ENCODE assay signal across 8 cellular contexts in genomic region chr19:1324792-1325567, GRCh38. TPM values are rescaled to one million over a fixed set of nuclear protein-coding genes. Genes with fewer than 3 reads are reported as not detected.
DNase-seq lines count a peak whose midpoint lies in the region; FAIRE-seq and TF ChIP-seq lines count a peak whose summit lies in the region.

No MANE protein-coding gene starts in this region.

- CTCF ChIA-PET in GM10248 (lab: Yijun Ruan, JAX) = interaction anchor here (1.3 kb wide), 1 partner anchor 11 kb away, joined by 3 read pairs; no protein-coding TSS in a partner anchor

- H3K27me3 ChIP-seq in astrocyte (ENCODE audit: insufficient read depth, low read length) = peaks cover under 1% of the 10 kb centered on the region

- H3K9ac ChIP-seq in astrocyte (ENCODE audit: low read length) = peak overlapping the region; percentile 73

- H3K4me3 Mint-ChIP-seq in astrocyte (ENCODE audit: unreplicated experiment) = no peak overlapping the region

- peak overlapping the region; percentile 3 for H3K27ac ChIP-seq in astrocyte (ENCODE audit: low read depth, low read length)

- H3K4me2 ChIP-seq in astrocyte (ENCODE audit: low read length) = peak overlapping the region; percentile 78

- H3K27ac Mint-ChIP-seq in astrocyte (ENCODE audit: unreplicated experiment) = peak overlapping the region; percentile 66

- no peaks in the 10 kb centered on the region for H3K36me3 Mint-ChIP-seq in astrocyte (ENCODE audit: low read depth, unreplicated experiment)

- no peaks in the 10 kb centered on the region for H4K20me1 ChIP-seq in astrocyte (ENCODE audit: insufficient read depth, low read length)

- no peaks in the 10 kb centered on the region for H3K36me3 ChIP-seq in astrocyte (ENCODE audit: insufficient read depth, low read length)

- H3K9me3 Mint-ChIP-seq in astrocyte (ENCODE audit: unreplicated experiment) = peaks cover 2% of the 10 kb centered on the region

- FAIRE-seq in astrocyte (lab: Jason Lieb, UNC) = no peak

- peak overlapping the region; percentile 78 for H2AFZ ChIP-seq in astrocyte (ENCODE audit: low read depth, low read length)

- TF ChIP-seq CTCF in GM10248 (IDR thresholded peaks at IDR 0.05; ENCODE audit: control extremely low read depth, extremely low read depth, low read depth, missing control alignments) (no peak), astrocyte (IDR thresholded peaks at IDR 0.05; ENCODE audit: insufficient read depth, low read depth, low read length) (no peak)

- H3K4me1 ChIP-seq in astrocyte (ENCODE audit: insufficient read depth, low read length) = peaks cover 13% of the 10 kb centered on the region

- H3K4me1 Mint-ChIP-seq in astrocyte (ENCODE audit: low read depth, unreplicated experiment) = no peaks in the 10 kb centered on the region

- peak overlapping the region; percentile 51 for H3K4me3 ChIP-seq in astrocyte (ENCODE audit: insufficient read depth, low read depth, low read length)
- peak overlapping the region; percentile 47 for H3K4me3 ChIP-seq in skeletal muscle cell (ENCODE audit: low read depth, low read length)

- peak; percentile 36 for DNase-seq in GM10248 (ENCODE audit: extremely low spot score)
- DNase-seq in NCI-H2227 (lab: John Stamatoyannopoulos, UW; ENCODE audit: unreplicated experiment) = peak; percentile 87
- peak; percentile 57 for DNase-seq in astrocyte (ENCODE audit: low read depth)
- peak; percentile 88 for DNase-seq in hepatic stellate cell (ENCODE audit: low spot score)
- DNase-seq in skeletal muscle cell (ENCODE audit: low read depth) = peak; percentile 31
- no peak for DNase-seq in SIG-M5 treated with dmso at 0.1 percent for 504 hours (lab: John Stamatoyannopoulos, UW; ENCODE audit: unreplicated experiment)
- no peak for DNase-seq in cortex of kidney (lab: John Stamatoyannopoulos, UW)
- no peak for DNase-seq in NCI-H510A treated with DMSO at 0.1 percent for 48 hours (lab: John Stamatoyannopoulos, UW)

- no peaks in the 10 kb centered on the region for H3K79me2 ChIP-seq in astrocyte (ENCODE audit: insufficient read depth, low read length)

- H3K9me3 ChIP-seq in astrocyte (ENCODE audit: insufficient read depth, low read depth, low read length) = no peaks in the 10 kb centered on the region

- peaks cover 6% of the 10 kb centered on the region for H3K27me3 Mint-ChIP-seq in astrocyte (ENCODE audit: low read depth, unreplicated experiment)

- POLR2A ChIA-PET in GM10248 (lab: Yijun Ruan, JAX) = no interaction called here

RNA-seq across cellular contexts. Expression of gene EFNA2, which starts 39.3 kb away (rescaled TPM):
- total RNA-seq in astrocyte = 7.0 and 8.4 TPM in 2 replicates

RNA-seq across cellular contexts. Expression of gene FAM174C, which starts 49.6 kb away (rescaled TPM):
- 50.5 and 50.8 TPM in 2 replicates for total RNA-seq in astrocyte

RNA-seq across cellular contexts. Expression of gene CIRBP, which starts 55.8 kb away (rescaled TPM):
- 184 and 215 TPM in 2 replicates for total RNA-seq in astrocyte

RNA-seq across cellular contexts. Expression of gene NDUFS7, which starts 58.7 kb away (rescaled TPM):
- 64.0 and 67.3 TPM in 2 replicates for total RNA-seq in astrocyte

Comparison
In these comparisons a context has a peak if more than half of its experiments do, and no peak if none do; other contexts are left out.
1. DNase-seq: peak in GM10248 (single experiment), NCI-H2227 (single experiment), astrocyte (single experiment), hepatic stellate cell (single experiment) and skeletal muscle cell (single experiment); none in SIG-M5 treated with dmso at 0.1 percent for 504 hours (single experiment), cortex of kidney (single experiment) and NCI-H510A treated with DMSO at 0.1 percent for 48 hours (single experiment).